In the genomic region with DNA sequence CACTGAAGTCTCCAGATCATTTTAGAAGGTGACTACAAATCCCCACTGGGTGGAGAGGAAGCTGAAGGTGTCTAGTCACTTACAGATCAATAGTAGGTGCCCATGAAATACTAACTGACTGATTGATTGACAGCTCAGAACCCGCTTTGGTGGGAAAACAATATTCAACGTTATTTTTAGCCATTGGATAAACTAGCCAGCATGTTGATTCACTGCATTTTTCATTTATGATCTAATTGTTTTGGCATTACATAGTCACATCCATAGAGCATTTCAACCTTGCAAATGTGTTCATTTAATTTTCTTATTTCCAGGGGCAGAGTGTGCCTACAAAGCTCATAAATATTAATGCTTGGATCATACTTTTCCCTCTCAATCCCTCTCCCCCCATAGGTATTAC, we compare ENCODE assay signal across 14 cellular contexts.
DNase-seq lines count a peak whose midpoint lies in the region; ATAC-seq and TF ChIP-seq lines count a peak whose summit lies in the region.
"Had no signal": no experiment of that assay in that cellular context is flagged by ENCODE, and none has a peak within 500 bp of the region (broad histone marks: within the 10 kb centered on the region; RNA-seq: fewer than 3 reads in every experiment).

No MANE protein-coding gene starts in this region.

- no peaks in the 10 kb centered on the region for H3F3A ChIP-seq in PC-9 (ENCODE audit: insufficient read depth, low read depth)

- H3K27ac ChIP-seq in PC-9: peak overlapping the region; percentile 2; the same call in 1 of the 2 replicates
- peak overlapping the region; percentile 2 for H3K27ac ChIP-seq in epithelial cell of prostate
- H3K27ac ChIP-seq: spleen had no signal

- H3K9me3 ChIP-seq in PC-9 (ENCODE audit: insufficient read depth, low read depth): peaks cover 2% of the 10 kb centered on the region; the same call in 1 of the 2 replicates

- DNase-seq in AG08395 (ENCODE audit: low spot score) (peak; percentile 63), PC-9 (peak in 1 of 2 experiments; percentile 51), epithelial cell of prostate (ENCODE audit: low read depth, low spot score) (no peak), lung microvascular endothelial cell (ENCODE audit: low read depth in 2 of 2) (peak; percentile 51 to 81), GM10248 (ENCODE audit: extremely low spot score) (no peak), RPMI8226 (no peak)
- DNase-seq: activated CD8-positive, alpha-beta memory T cell treated with anti-CD3 and anti-CD28 coated beads for 24 hours; AML-193; DMS79; endodermal cell; NCI-H82; spleen had no signal

- H2AFZ ChIP-seq in PC-9: 0 out of 2 replicates have a peak overlapping the region, but pooled peaks have one; percentile 25

- no peaks in the 10 kb centered on the region for H3K27me3 ChIP-seq in PC-9 (ENCODE audit: insufficient read depth, low read depth)
- H3K27me3 ChIP-seq: spleen had no signal

- no peak for ATAC-seq in HG03097 (IDR thresholded peaks at IDR 0.05; ENCODE audit: low FRiP score, unreplicated experiment)
- ATAC-seq in GM19455 (IDR thresholded peaks at IDR 0.05; ENCODE audit: unreplicated experiment): no peak

- no peaks in the 10 kb centered on the region for H4K20me1 ChIP-seq in PC-9 (ENCODE audit: insufficient read depth)

- TF ChIP-seq CTCF in PC-9 (conservative IDR thresholded peaks at IDR 0.05) (no peak), GM10248 (IDR thresholded peaks at IDR 0.05; ENCODE audit: control extremely low read depth, extremely low read depth, low read depth, missing control alignments) (no peak)

- peaks cover 12% of the 10 kb centered on the region for H3K4me1 ChIP-seq in PC-9 (replicated peaks; ENCODE audit: insufficient read depth)

- no peak overlapping the region for H3K4me3 ChIP-seq in PC-9
- H3K4me3 ChIP-seq: spleen had no signal

- H3K79me2 ChIP-seq in PC-9 (ENCODE audit: low read depth): no peaks in the 10 kb centered on the region

- no TSS peak for BruUV-seq in PC-9 (replicated peaks; lab: Mats Ljungman, UMichigan)

- H3K4me2 ChIP-seq in PC-9: 0 out of 2 replicates have a peak overlapping the region, but pooled peaks have one; percentile 9

- POLR2A ChIA-PET in PC-9 (lab: Charles Lee; ENCODE audit: unreplicated experiment) (interaction anchor here (0.5 kb wide), 1 partner anchor 448 kb away, joined by 13 read pairs; no protein-coding TSS in a partner anchor), GM10248 (lab: Yijun Ruan, JAX) (no interaction called here)

- no peaks in the 10 kb centered on the region for H3K9me2 ChIP-seq in PC-9 (ENCODE audit: insufficient read depth)

- no peaks in the 10 kb centered on the region for H3K36me3 ChIP-seq in PC-9 (ENCODE audit: low read depth)
- H3K36me3 ChIP-seq: spleen had no signal

- intact Hi-C loops in PC-9 (cut with micrococcal nuclease; ENCODE audit: unreplicated experiment): no loop called here

- CTCF ChIA-PET in PC-9 (lab: Charles Lee) (interaction anchor here (0.5 to 0.6 kb wide), 2 partner anchors 20 to 850 kb away, joined by 3 read pairs; no protein-coding TSS in a partner anchor), GM10248 (lab: Yijun Ruan, JAX) (interaction anchor here (1.1 kb wide), 1 partner anchor 8 kb away, joined by 3 read pairs; no protein-coding TSS in a partner anchor)

Comparison
In these comparisons a context has a peak if more than half of its experiments do, and no peak if none do; other contexts are left out.
1. DNase-seq: peak in AG08395 (single experiment) and lung microvascular endothelial cell (2 of 2); none in epithelial cell of prostate (single experiment), GM10248 (single experiment) and RPMI8226 (single experiment).